In genomic region chr22:45867118-45867905, GRCh38 we compare ENCODE assay signal across 9 cellular contexts.
A peak's percentile ranks its signal among the peaks of the same experiment; 100 is the strongest.
DNase-seq lines count a peak whose midpoint lies in the region; ATAC-seq and TF ChIP-seq lines count a peak whose summit lies in the region.
"Had no signal": no experiment of that assay in that cellular context is flagged by ENCODE, and none has a peak within 500 bp of the region (broad histone marks: within the 10 kb centered on the region; RNA-seq: fewer than 3 reads in every experiment).

No MANE protein-coding gene starts in this region.

- intact Hi-C loops in heart left ventricle (cut with DNase I): loop anchor here in 7 of 10 donors (2.0 to 10.0 kb wide), 6 partner anchors 220 to 293 kb away; no protein-coding TSS in a partner anchor

- H3K4me1 Mint-ChIP-seq in activated naive CD8-positive, alpha-beta T cell treated with anti-CD3 and anti-CD28 coated beads for 36 hours: peaks cover 6% of the 10 kb centered on the region

- CTCF ChIA-PET in BJ (lab: Yijun Ruan, JAX): interaction anchor here (0.6 to 2.7 kb wide), 8 partner anchors 10 to 282 kb away, joined by 3 to 21 read pairs (median 5); partner anchors contain the start of gene ATXN10

- H3K27ac ChIP-seq in heart left ventricle (no peak overlapping the region), osteoblast (ENCODE audit: low read depth, low read length) (no peak overlapping the region)

- no peak overlapping the region for H2AFZ ChIP-seq in osteoblast (ENCODE audit: low read length)

- no peak overlapping the region for H3K9ac ChIP-seq in adipocyte (ENCODE audit: low read length)

- 5 to 16% (median 11%) methylated on average over 39 to 87 of the region's 87 CpGs for WGBS in heart left ventricle, 4 donors

- TF ChIP-seq POLR2A in heart left ventricle (IDR thresholded peaks at IDR 0.05): no peak

- TF ChIP-seq CTCF in BJ (IDR thresholded peaks at IDR 0.05; ENCODE audit: insufficient read depth, low read depth, low read length): no peak
- TF ChIP-seq CTCF in heart left ventricle (IDR thresholded peaks at IDR 0.05): peak in 9 of 12 donors; percentile 16 to 50 (median 31)
- TF ChIP-seq CTCF in osteoblast (IDR thresholded peaks at IDR 0.05; ENCODE audit: extremely low read depth, low read depth, low read length): peak; percentile 8

- H3K27me3 Mint-ChIP-seq in activated naive CD8-positive, alpha-beta T cell treated with anti-CD3 and anti-CD28 coated beads for 36 hours: peaks cover 54% of the 10 kb centered on the region

- peak in 3 of 4 donors; percentile 73 to 76 (median 74) for ATAC-seq in heart left ventricle

- POLR2A ChIA-PET in BJ (lab: Charles Lee): no interaction called here

- H3K36me3 ChIP-seq in BJ (ENCODE audit: control insufficient read depth, insufficient read depth, low read length) (no peaks in the 10 kb centered on the region), adipocyte (ENCODE audit: control insufficient read depth, insufficient read depth, low read length, severe bottlenecking) (no peaks in the 10 kb centered on the region), heart left ventricle (no peaks in the 10 kb centered on the region), osteoblast (ENCODE audit: insufficient read depth, low read length) (no peaks in the 10 kb centered on the region), MG63 (no peaks in the 10 kb centered on the region; the same call in 1 of the 2 replicates)

- H3K36me3 Mint-ChIP-seq in activated naive CD8-positive, alpha-beta T cell treated with anti-CD3 and anti-CD28 coated beads for 36 hours: peaks cover 3% of the 10 kb centered on the region

- no peak overlapping the region for H3K4me3 Mint-ChIP-seq in activated naive CD8-positive, alpha-beta T cell treated with anti-CD3 and anti-CD28 coated beads for 36 hours

- no peaks in the 10 kb centered on the region for H3K79me2 ChIP-seq in osteoblast (ENCODE audit: insufficient read depth, low read length)

- H3K4me3 ChIP-seq in BJ (ENCODE audit: low read depth, low read length): peak overlapping the region; percentile 17; the same call in 1 of the 2 replicates
- H3K4me3 ChIP-seq in adipocyte (ENCODE audit: low read length): peak overlapping the region; percentile 44
- peak overlapping the region in 9 of 12 donors; percentile 8 to 44 (median 24) for H3K4me3 ChIP-seq in heart left ventricle
- peak overlapping the region; percentile 40 for H3K4me3 ChIP-seq in osteoblast (ENCODE audit: insufficient read depth, low read length)
- H3K4me3 ChIP-seq in MG63: no peak overlapping the region

- peaks cover 7% of the 10 kb centered on the region for H3K4me1 ChIP-seq in adipocyte (ENCODE audit: control insufficient read depth, insufficient read depth, low read length)
- H3K4me1 ChIP-seq in heart left ventricle: peaks cover 4 to 27% (median 13%) of the 10 kb centered on the region in 12 donors
- H3K4me1 ChIP-seq in osteoblast (ENCODE audit: insufficient read depth, low read length): peaks cover 7% of the 10 kb centered on the region

- H4K20me1 ChIP-seq in osteoblast (ENCODE audit: insufficient read depth, low read length): peaks cover 13% of the 10 kb centered on the region

- H3K27ac Mint-ChIP-seq in activated naive CD8-positive, alpha-beta T cell treated with anti-CD3 and anti-CD28 coated beads for 36 hours: no peak overlapping the region

- DNase-seq in BJ (ENCODE audit: low read depth) (no peak), adipocyte (ENCODE audit: low read depth) (peak; percentile 67), heart left ventricle (peak in 1 of 5 donors; percentile 66), osteoblast (ENCODE audit: insufficient read length, low spot score, missing footprints) (peak; percentile 93), MG63 (no peak)
- DNase-seq in activated naive CD8-positive, alpha-beta T cell treated with anti-CD3 and anti-CD28 coated beads for 36 hours: no peak
- no peak for DNase-seq in activated CD4-positive, alpha-beta T cell treated with anti-CD3 and anti-CD28 coated beads, Interleukin-2, amount 50 U/mL, for 4 hours
- no peak for DNase-seq in stimulated activated CD4-positive, alpha-beta T cell treated with anti-CD3 and anti-CD28 coated beads, Interleukin-12 subunit alpha, Interleukin-12 subunit beta, amount 100 ng/mL, for 4 hours
- DNase-seq: central memory CD4-positive, alpha-beta T cell had no signal

- H3K27me3 ChIP-seq in BJ (ENCODE audit: control insufficient read depth, insufficient read depth, low read length) (peaks cover 20% of the 10 kb centered on the region), adipocyte (replicated peaks; ENCODE audit: control insufficient read depth, insufficient read depth, low read length) (peaks cover 38% of the 10 kb centered on the region), heart left ventricle (peaks cover 15 to 52% (median 27%) of the 10 kb centered on the region in 9 donors), osteoblast (ENCODE audit: insufficient read depth, low read length) (peaks cover 33% of the 10 kb centered on the region), MG63 (no peaks in the 10 kb centered on the region)

- H3K9me3 ChIP-seq in adipocyte (ENCODE audit: control insufficient read depth, low read length) (peaks cover 6% of the 10 kb centered on the region), heart left ventricle (peaks cover 0 to 13% (median 0%) of the 10 kb centered on the region in 12 donors), osteoblast (ENCODE audit: low read depth, low read length) (peaks cover 2% of the 10 kb centered on the region), MG63 (peaks cover 1% of the 10 kb centered on the region; the same call in 1 of the 2 replicates)

- peak overlapping the region; percentile 63 for H3K4me2 ChIP-seq in osteoblast (ENCODE audit: insufficient read depth, low read length)

- peaks cover 4% of the 10 kb centered on the region for H3K9me3 Mint-ChIP-seq in activated naive CD8-positive, alpha-beta T cell treated with anti-CD3 and anti-CD28 coated beads for 36 hours

Comparison
In these comparisons a context has a peak if more than half of its experiments do, and no peak if none do; other contexts are left out.
1. DNase-seq: peak in adipocyte (single experiment) and osteoblast (single experiment); none in BJ (single experiment), activated naive CD8-positive, alpha-beta T cell treated with anti-CD3 and anti-CD28 coated beads for 36 hours (single experiment), activated CD4-positive, alpha-beta T cell treated with anti-CD3 and anti-CD28 coated beads, Interleukin-2, amount 50 U/mL, for 4 hours (0 of 2), MG63 (single experiment) and stimulated activated CD4-positive, alpha-beta T cell treated with anti-CD3 and anti-CD28 coated beads, Interleukin-12 subunit alpha, Interleukin-12 subunit beta, amount 100 ng/mL, for 4 hours (single experiment).